8 cellular contexts compared by ENCODE assay signal in genomic region chr19:12733369-12733896, GRCh38. TPM values are rescaled to one million over a fixed set of nuclear protein-coding genes. Genes with fewer than 3 reads are reported as not detected.
DNase-seq lines count a peak whose midpoint lies in the region; ATAC-seq, FAIRE-seq and TF ChIP-seq lines count a peak whose summit lies in the region.

No MANE protein-coding gene starts in this region.

- H3K27ac ChIP-seq in AG04450 (ENCODE audit: low read depth, low read length), result no peak overlapping the region
- peak overlapping the region; percentile 89 to 98 (median 94) for H3K27ac ChIP-seq in Peyer's patch
- peak overlapping the region; percentile 99 for H3K27ac ChIP-seq in HepG2 (ENCODE audit: extremely low read length, insufficient read depth, low read length)

- TF ChIP-seq EP300 in HepG2 (IDR thresholded peaks at IDR 0.05; ENCODE audit: low read depth in 2 of 2, low read length in 2 of 2) (no peak), HepG2 (CRISPR knock-in tag; IDR thresholded peaks at IDR 0.05; ENCODE audit: borderline replicate concordance) (no peak)

- H4K20me1 ChIP-seq in HepG2 (ENCODE audit: insufficient read depth, low read length), result peaks cover 20% of the 10 kb centered on the region

- peak in 1 of 2 donors; percentile 8 for TF ChIP-seq POLR2A in Peyer's patch (IDR thresholded peaks at IDR 0.05)
- no peak for TF ChIP-seq POLR2A in HepG2 (IDR thresholded peaks at IDR 0.05; ENCODE audit: insufficient read depth in 1 of 2, low read depth in 2 of 2, low read length in 2 of 2)

- peak overlapping the region; percentile 92 for H3K4me3 Mint-ChIP-seq in stimulated activated memory B cell treated with anti-CD40 and anti-IgM and Interleukin-4, amounts not matched to agents 10 μg/mL and 1 μg/mL and 100 μg/mL, for 72 hours

- H3K36me3 ChIP-seq in Peyer's patch (peaks cover 0 to 31% (median 0%) of the 10 kb centered on the region in 3 donors), HepG2 (replicated peaks in 1 of 2; ENCODE audit: control insufficient read depth in 1 of 2, insufficient read depth in 2 of 2, low read length in 2 of 2) (peaks cover 20 to 31% of the 10 kb centered on the region in 2 experiments)

- H3K79me2 ChIP-seq in HepG2 (ENCODE audit: insufficient read depth, low read length), result peaks cover 45% of the 10 kb centered on the region

- peak overlapping the region; percentile 98 for H3K9ac ChIP-seq in HepG2 (ENCODE audit: insufficient read depth, low read depth, low read length)

- CTCF ChIA-PET in AG04450 (lab: Charles Lee) (interaction anchor here (0.8 to 4.0 kb wide), 7 partner anchors 9 to 114 kb away, joined by 3 to 22 read pairs (median 5); partner anchors contain the start of gene TNPO2), HepG2 (lab: Yijun Ruan, JAX; ENCODE audit: low intra/inter-chr PET ratio, low total read pairs) (no interaction called here)

- no peak for ATAC-seq in HepG2
- ATAC-seq in stimulated activated memory B cell treated with anti-CD40 and anti-IgM and Interleukin-4, amounts not matched to agents 10 μg/mL and 1 μg/mL and 100 μg/mL, for 72 hours, result no peak
- no peak for ATAC-seq in GM21786 (IDR thresholded peaks at IDR 0.05; ENCODE audit: unreplicated experiment)

- peaks cover 0 to 45% (median 29%) of the 10 kb centered on the region in 4 donors for H3K4me1 ChIP-seq in Peyer's patch
- H3K4me1 ChIP-seq in HepG2 (ENCODE audit: insufficient read depth, low read length), result peaks cover 45% of the 10 kb centered on the region

- peaks cover 35% of the 10 kb centered on the region for H3K36me3 Mint-ChIP-seq in stimulated activated memory B cell treated with anti-CD40 and anti-IgM and Interleukin-4, amounts not matched to agents 10 μg/mL and 1 μg/mL and 100 μg/mL, for 72 hours

- H3K27me3 ChIP-seq in AG04450 (ENCODE audit: control insufficient read depth, insufficient read depth, low read length), result no peaks in the 10 kb centered on the region
- no peaks in the 10 kb centered on the region for H3K27me3 ChIP-seq in Peyer's patch
- no peaks in the 10 kb centered on the region; a peak in 1 of 5 replicates for H3K27me3 ChIP-seq in HepG2 (ENCODE audit: control insufficient read depth in 1 of 2, insufficient read depth in 2 of 2, low read length in 2 of 2)

- no peaks in the 10 kb centered on the region for H3K9me3 Mint-ChIP-seq in stimulated activated memory B cell treated with anti-CD40 and anti-IgM and Interleukin-4, amounts not matched to agents 10 μg/mL and 1 μg/mL and 100 μg/mL, for 72 hours

- H3K27me3 Mint-ChIP-seq in stimulated activated memory B cell treated with anti-CD40 and anti-IgM and Interleukin-4, amounts not matched to agents 10 μg/mL and 1 μg/mL and 100 μg/mL, for 72 hours, result no peaks in the 10 kb centered on the region

- intact Hi-C loops in HepG2 (cut with micrococcal nuclease; ENCODE audit: unreplicated experiment), result no loop called here

- peak overlapping the region; percentile 94 for H3K4me2 ChIP-seq in HepG2 (ENCODE audit: low read depth, low read length)

- peak overlapping the region; percentile 89 for H3K4me3 ChIP-seq in AG04450 (ENCODE audit: low read depth, low read length)
- peak overlapping the region; percentile 65 to 97 (median 90) for H3K4me3 ChIP-seq in Peyer's patch
- peak overlapping the region; percentile 85 to 97 (median 86) for H3K4me3 ChIP-seq in HepG2 (replicated peaks in 1 of 3; ENCODE audit: insufficient read depth in 1 of 3, low read depth in 2 of 3, low read length in 3 of 3)

- H3K9me3 ChIP-seq in AG04450 (ENCODE audit: control insufficient read depth, insufficient read depth, low read length), result peaks cover 3% of the 10 kb centered on the region; the same call in 1 of the 2 replicates
- H3K9me3 ChIP-seq in Peyer's patch, result no peaks in the 10 kb centered on the region
- no peaks in the 10 kb centered on the region for H3K9me3 ChIP-seq in HepG2 (ENCODE audit: low read length)

- TSS peak; percentile 58 for BruUV-seq in HepG2 (replicated peaks; lab: Mats Ljungman, UMichigan)

- peak; percentile 49 for TF ChIP-seq CTCF in AG04450 (IDR thresholded peaks at IDR 0.05; ENCODE audit: low read depth, low read length)
- TF ChIP-seq CTCF in GM13976 (IDR thresholded peaks at IDR 0.05; ENCODE audit: borderline replicate concordance, control extremely low read depth, extremely low read depth, insufficient read depth, missing control alignments), result peak; percentile 46
- TF ChIP-seq CTCF in Peyer's patch (IDR thresholded peaks at IDR 0.05), result peak in 1 of 6 experiments; percentile 22
- TF ChIP-seq CTCF in HepG2 (CRISPR knock-in tag; IDR thresholded peaks at IDR 0.05), result peak; percentile 52

- H3K27ac Mint-ChIP-seq in stimulated activated memory B cell treated with anti-CD40 and anti-IgM and Interleukin-4, amounts not matched to agents 10 μg/mL and 1 μg/mL and 100 μg/mL, for 72 hours, result peak overlapping the region; percentile 99

- in situ Hi-C loops in GM13976 (cut with MboI; ENCODE audit: low sequenced_read_pairs, unreplicated experiment), result no loop called here
- in situ Hi-C loops in HepG2 (cut with HindIII; ENCODE audit: extremely low pct_ligation_motif_present, low pct_unique_long_range_greater_than_20kb), result no loop called here

- no peak for TF ChIP-seq RAD21 in HepG2 (CRISPR knock-in tag; IDR thresholded peaks at IDR 0.05)

- FAIRE-seq in HepG2 (lab: Jason Lieb, UNC), result peak; percentile 71
- no peak for FAIRE-seq in HTR-8/SVneo (lab: Jason Lieb, UNC)

- DNase-seq in AG04450 (ENCODE audit: low read depth, low spot score) (no peak), GM13976 (ENCODE audit: low spot score) (peak; percentile 69), Peyer's patch (peak in 1 of 3 donors; percentile 41), astrocyte of the hippocampus (ENCODE audit: low read depth, low spot score) (peak; percentile 51), HepG2 (ENCODE audit: low spot score) (peak; percentile 44), HTR-8/SVneo (ENCODE audit: insufficient read length, low spot score) (no peak)

- 0% methylated on average over 6 of the region's 6 CpGs for WGBS in HepG2 (ENCODE audit: low lambda C conversion rate)

- POLR2A ChIA-PET in AG04450 (lab: Yijun Ruan, JAX), result interaction anchor here (0.7 to 2.6 kb wide), 5 partner anchors 11 to 73 kb away, joined by 3 to 19 read pairs (median 4); partner anchors contain the start of genes FBXW9, JUNB, RNASEH2A and TNPO2
- POLR2A ChIA-PET in HepG2 (lab: Yijun Ruan, JAX), result interaction anchor here (0.6 to 3.4 kb wide), 9 partner anchors 10 to 67 kb away, joined by 3 to 51 read pairs (median 4); partner anchors contain the start of genes FBXW9, JUNB and TNPO2

- H2AFZ ChIP-seq in HepG2 (ENCODE audit: low read length), result no peak overlapping the region

- H3K4me1 Mint-ChIP-seq in stimulated activated memory B cell treated with anti-CD40 and anti-IgM and Interleukin-4, amounts not matched to agents 10 μg/mL and 1 μg/mL and 100 μg/mL, for 72 hours, result peaks cover 72% of the 10 kb centered on the region

RNA-seq across cellular contexts. Expression of gene TRIR, which starts 1.1 kb away (rescaled TPM):
- polyA plus RNA-seq in AG04450 (2011; rRNA removed) (147 and 161 TPM in 2 replicates), HepG2 (2011; rRNA removed) (160 and 166 TPM in 2 replicates)
- 42.2 and 48.6 TPM in 2 replicates for polyA minus RNA-seq in AG04450 (2011; rRNA and poly(A)+ RNA removed)
- total RNA-seq in Peyer's patch (100 to 1,000 TPM; 134 to 297 (median 185) TPM), HepG2 (2016; rRNA removed; fragmentation: Illumina TruSeq; extraction: Trizol) (159 and 179 TPM in 2 replicates)
- total RNA-seq in HepG2 (2016; cell fraction: cytosol; rRNA removed; fragmentation: Illumina TruSeq; extraction: Trizol; ENCODE audit: low read depth), result 156 and 157 TPM in 2 replicates
- total RNA-seq in HepG2 (2016; cell fraction: insoluble cytoplasmic fraction; rRNA removed; fragmentation: Illumina TruSeq; extraction: Trizol), result 154 and 178 TPM in 2 replicates
- total RNA-seq in HepG2 (2016; cell fraction: membrane; rRNA removed; fragmentation: Illumina TruSeq; extraction: Trizol), result 185 and 199 TPM in 2 replicates
- 62.7 and 73.8 TPM in 2 replicates for total RNA-seq in HepG2 (2016; cell fraction: nucleus; rRNA removed; fragmentation: Illumina TruSeq; extraction: Trizol)
- polyA plus RNA-seq in HepG2 (2011; cell fraction: cytosol; rRNA removed), result 192 and 223 TPM in 2 replicates
- 109 and 112 TPM in 2 replicates for polyA plus RNA-seq in HepG2 (2011; cell fraction: nucleus; rRNA removed)
- 136 and 148 TPM in 2 replicates for polyA plus RNA-seq in HepG2 (2012)
- polyA plus RNA-seq in HepG2 (2016; cell fraction: cytosol; fragmentation: Illumina TruSeq; extraction: Trizol; ENCODE audit: low read depth), result 176 and 190 TPM in 2 replicates
- 222 and 228 TPM in 2 replicates for polyA plus RNA-seq in HepG2 (2016; cell fraction: insoluble cytoplasmic fraction; fragmentation: Illumina TruSeq; extraction: Trizol; ENCODE audit: low read depth)
- 221 and 223 TPM in 2 replicates for polyA plus RNA-seq in HepG2 (2016; cell fraction: membrane; fragmentation: Illumina TruSeq; extraction: Trizol; ENCODE audit: low read depth)
- polyA plus RNA-seq in HepG2 (2016; cell fraction: nucleus; fragmentation: Illumina TruSeq; extraction: Trizol; ENCODE audit: insufficient read depth, low read depth), result 208 and 213 TPM in 2 replicates
- 41.5 and 65.9 TPM in 2 replicates for polyA minus RNA-seq in HepG2 (2011; rRNA and poly(A)+ RNA removed; ENCODE audit: low replicate concordance)
- polyA minus RNA-seq in HepG2 (2011; cell fraction: cytosol; rRNA and poly(A)+ RNA removed), result 36.6 and 38.7 TPM in 2 replicates
- 22.7 and 23.7 TPM in 2 replicates for polyA minus RNA-seq in HepG2 (2011; cell fraction: nucleus; rRNA and poly(A)+ RNA removed)

RNA-seq across cellular contexts. Expression of gene GET3, which starts 3.9 kb away (rescaled TPM):
- 114 and 129 TPM in 2 replicates for polyA plus RNA-seq in AG04450 (2011; rRNA removed)
- polyA minus RNA-seq in AG04450 (2011; rRNA and poly(A)+ RNA removed), result 59.1 and 81.4 TPM in 2 replicates
- 10 to 100 TPM; 23.1 to 31.9 (median 30.5) TPM for total RNA-seq in Peyer's patch
- total RNA-seq in HepG2 (2016; rRNA removed; fragmentation: Illumina TruSeq; extraction: Trizol), result 51.5 and 57.7 TPM in 2 replicates
- 38.1 and 40.8 TPM in 2 replicates for total RNA-seq in HepG2 (2016; cell fraction: cytosol; rRNA removed; fragmentation: Illumina TruSeq; extraction: Trizol; ENCODE audit: low read depth)
- 47.8 and 67.8 TPM in 2 replicates for total RNA-seq in HepG2 (2016; cell fraction: insoluble cytoplasmic fraction; rRNA removed; fragmentation: Illumina TruSeq; extraction: Trizol)
- 42.5 and 45.5 TPM in 2 replicates for total RNA-seq in HepG2 (2016; cell fraction: membrane; rRNA removed; fragmentation: Illumina TruSeq; extraction: Trizol)
- 20.5 and 30.0 TPM in 2 replicates for total RNA-seq in HepG2 (2016; cell fraction: nucleus; rRNA removed; fragmentation: Illumina TruSeq; extraction: Trizol)
- polyA plus RNA-seq in HepG2 (2011; rRNA removed), result 59.4 and 67.5 TPM in 2 replicates
- polyA plus RNA-seq in HepG2 (2011; cell fraction: cytosol; rRNA removed), result 53.8 and 70.0 TPM in 2 replicates
- 42.4 and 59.2 TPM in 2 replicates for polyA plus RNA-seq in HepG2 (2011; cell fraction: nucleus; rRNA removed)
- polyA plus RNA-seq in HepG2 (2012), result 26.3 and 37.0 TPM in 2 replicates
- 38.9 and 39.2 TPM in 2 replicates for polyA plus RNA-seq in HepG2 (2016; cell fraction: cytosol; fragmentation: Illumina TruSeq; extraction: Trizol; ENCODE audit: low read depth)
- polyA plus RNA-seq in HepG2 (2016; cell fraction: insoluble cytoplasmic fraction; fragmentation: Illumina TruSeq; extraction: Trizol; ENCODE audit: low read depth), result 52.9 and 54.2 TPM in 2 replicates
- polyA plus RNA-seq in HepG2 (2016; cell fraction: membrane; fragmentation: Illumina TruSeq; extraction: Trizol; ENCODE audit: low read depth), result 39.6 and 39.8 TPM in 2 replicates
- 50.5 and 50.9 TPM in 2 replicates for polyA plus RNA-seq in HepG2 (2016; cell fraction: nucleus; fragmentation: Illumina TruSeq; extraction: Trizol; ENCODE audit: insufficient read depth, low read depth)
- polyA minus RNA-seq in HepG2 (2011; rRNA and poly(A)+ RNA removed; ENCODE audit: low replicate concordance), result 45.5 and 170 TPM in 2 replicates
- polyA minus RNA-seq in HepG2 (2011; cell fraction: cytosol; rRNA and poly(A)+ RNA removed), result 15.5 and 16.4 TPM in 2 replicates
- 11.2 and 13.4 TPM in 2 replicates for polyA minus RNA-seq in HepG2 (2011; cell fraction: nucleus; rRNA and poly(A)+ RNA removed)

RNA-seq across cellular contexts. Expression of gene TNPO2, which starts 9.7 kb away (rescaled TPM):
- polyA plus RNA-seq in AG04450 (2011; rRNA removed), result 47.3 and 58.8 TPM in 2 replicates
- polyA minus RNA-seq in AG04450 (2011; rRNA and poly(A)+ RNA removed), result 187 and 198 TPM in 2 replicates
- total RNA-seq in Peyer's patch, result 100 to 1,000 TPM in 3 of 4 donors, 10 to 100 TPM in 1; 39.1 to 131 (median 103) TPM
- 31.7 and 33.6 TPM in 2 replicates for total RNA-seq in HepG2 (2016; rRNA removed; fragmentation: Illumina TruSeq; extraction: Trizol)
- 8.0 and 12.5 TPM in 2 replicates for total RNA-seq in HepG2 (2016; cell fraction: cytosol; rRNA removed; fragmentation: Illumina TruSeq; extraction: Trizol; ENCODE audit: low read depth)
- total RNA-seq in HepG2 (2016; cell fraction: insoluble cytoplasmic fraction; rRNA removed; fragmentation: Illumina TruSeq; extraction: Trizol), result 25.3 and 38.9 TPM in 2 replicates
- total RNA-seq in HepG2 (2016; cell fraction: membrane; rRNA removed; fragmentation: Illumina TruSeq; extraction: Trizol), result 11.9 and 12.3 TPM in 2 replicates
- 61.9 and 64.9 TPM in 2 replicates for total RNA-seq in HepG2 (2016; cell fraction: nucleus; rRNA removed; fragmentation: Illumina TruSeq; extraction: Trizol)
- polyA plus RNA-seq in HepG2 (2011; rRNA removed), result 61.0 and 76.1 TPM in 2 replicates
- 38.5 and 42.9 TPM in 2 replicates for polyA plus RNA-seq in HepG2 (2011; cell fraction: cytosol; rRNA removed)
- polyA plus RNA-seq in HepG2 (2011; cell fraction: nucleus; rRNA removed), result 224 and 272 TPM in 2 replicates
- 28.4 and 35.1 TPM in 2 replicates for polyA plus RNA-seq in HepG2 (2012)
- 2.2 and 2.4 TPM in 2 replicates for polyA plus RNA-seq in HepG2 (2016; cell fraction: cytosol; fragmentation: Illumina TruSeq; extraction: Trizol; ENCODE audit: low read depth)
- 21.0 and 28.3 TPM in 2 replicates for polyA plus RNA-seq in HepG2 (2016; cell fraction: insoluble cytoplasmic fraction; fragmentation: Illumina TruSeq; extraction: Trizol; ENCODE audit: low read depth)
- 6.6 and 7.3 TPM in 2 replicates for polyA plus RNA-seq in HepG2 (2016; cell fraction: membrane; fragmentation: Illumina TruSeq; extraction: Trizol; ENCODE audit: low read depth)
- 143 and 147 TPM in 2 replicates for polyA plus RNA-seq in HepG2 (2016; cell fraction: nucleus; fragmentation: Illumina TruSeq; extraction: Trizol; ENCODE audit: insufficient read depth, low read depth)
- polyA minus RNA-seq in HepG2 (2011; rRNA and poly(A)+ RNA removed; ENCODE audit: low replicate concordance), result 198 and 267 TPM in 2 replicates
- 42.5 and 44.2 TPM in 2 replicates for polyA minus RNA-seq in HepG2 (2011; cell fraction: cytosol; rRNA and poly(A)+ RNA removed)
- 77.4 and 98.6 TPM in 2 replicates for polyA minus RNA-seq in HepG2 (2011; cell fraction: nucleus; rRNA and poly(A)+ RNA removed)

RNA-seq across cellular contexts. Expression of gene BEST2, which starts 18.2 kb away (rescaled TPM):
- polyA plus RNA-seq in AG04450 (2011; rRNA removed) (not detected in 2 replicates), HepG2 (2011; rRNA removed) (not detected in 2 replicates)
- not detected in 2 replicates for polyA minus RNA-seq in AG04450 (2011; rRNA and poly(A)+ RNA removed)
- total RNA-seq in Peyer's patch (10 to 100 TPM in 3 of 4 donors, not detected in 1; 20.5 to 82.0 (median 40.6) TPM), HepG2 (2016; rRNA removed; fragmentation: Illumina TruSeq; extraction: Trizol) (not detected in 2 replicates)
- total RNA-seq in HepG2 (2016; cell fraction: cytosol; rRNA removed; fragmentation: Illumina TruSeq; extraction: Trizol; ENCODE audit: low read depth), result 0.10 TPM in 1 of 2 replicates, not detected in the other
- total RNA-seq in HepG2 (2016; cell fraction: insoluble cytoplasmic fraction; rRNA removed; fragmentation: Illumina TruSeq; extraction: Trizol), result not detected in 2 replicates
- total RNA-seq in HepG2 (2016; cell fraction: membrane; rRNA removed; fragmentation: Illumina TruSeq; extraction: Trizol), result not detected in 2 replicates
- not detected in 2 replicates for total RNA-seq in HepG2 (2016; cell fraction: nucleus; rRNA removed; fragmentation: Illumina TruSeq; extraction: Trizol)
- polyA plus RNA-seq in HepG2 (2011; cell fraction: cytosol; rRNA removed), result not detected in 2 replicates
- 0.08 TPM in 1 of 2 replicates, not detected in the other for polyA plus RNA-seq in HepG2 (2011; cell fraction: nucleus; rRNA removed)
- not detected in 2 replicates for polyA plus RNA-seq in HepG2 (2012)
- polyA plus RNA-seq in HepG2 (2016; cell fraction: cytosol; fragmentation: Illumina TruSeq; extraction: Trizol; ENCODE audit: low read depth), result not detected in 2 replicates
- polyA plus RNA-seq in HepG2 (2016; cell fraction: insoluble cytoplasmic fraction; fragmentation: Illumina TruSeq; extraction: Trizol; ENCODE audit: low read depth), result not detected in 2 replicates
- not detected in 2 replicates for polyA plus RNA-seq in HepG2 (2016; cell fraction: membrane; fragmentation: Illumina TruSeq; extraction: Trizol; ENCODE audit: low read depth)
- polyA plus RNA-seq in HepG2 (2016; cell fraction: nucleus; fragmentation: Illumina TruSeq; extraction: Trizol; ENCODE audit: insufficient read depth, low read depth), result not detected in 2 replicates
- not detected in 2 replicates for polyA minus RNA-seq in HepG2 (2011; rRNA and poly(A)+ RNA removed; ENCODE audit: low replicate concordance)
- polyA minus RNA-seq in HepG2 (2011; cell fraction: cytosol; rRNA and poly(A)+ RNA removed), result not detected in 2 replicates
- polyA minus RNA-seq in HepG2 (2011; cell fraction: nucleus; rRNA and poly(A)+ RNA removed), result not detected in 2 replicates

RNA-seq across cellular contexts. Expression of gene FBXW9, which starts 37.0 kb away (rescaled TPM):
- polyA plus RNA-seq in AG04450 (2011; rRNA removed), result 4.8 and 7.2 TPM in 2 replicates
- 3.0 and 5.3 TPM in 2 replicates for polyA minus RNA-seq in AG04450 (2011; rRNA and poly(A)+ RNA removed)
- 1 to 10 TPM in 3 of 4 donors, not detected in 1; 6.3 to 9.9 (median 7.0) TPM for total RNA-seq in Peyer's patch
- 4.6 and 6.1 TPM in 2 replicates for total RNA-seq in HepG2 (2016; rRNA removed; fragmentation: Illumina TruSeq; extraction: Trizol)
- total RNA-seq in HepG2 (2016; cell fraction: cytosol; rRNA removed; fragmentation: Illumina TruSeq; extraction: Trizol; ENCODE audit: low read depth), result 1.2 and 2.0 TPM in 2 replicates
- total RNA-seq in HepG2 (2016; cell fraction: insoluble cytoplasmic fraction; rRNA removed; fragmentation: Illumina TruSeq; extraction: Trizol), result 3.8 and 6.5 TPM in 2 replicates
- 2.3 and 2.8 TPM in 2 replicates for total RNA-seq in HepG2 (2016; cell fraction: membrane; rRNA removed; fragmentation: Illumina TruSeq; extraction: Trizol)
- 5.5 and 5.9 TPM in 2 replicates for total RNA-seq in HepG2 (2016; cell fraction: nucleus; rRNA removed; fragmentation: Illumina TruSeq; extraction: Trizol)
- 5.7 and 7.0 TPM in 2 replicates for polyA plus RNA-seq in HepG2 (2011; rRNA removed)
- polyA plus RNA-seq in HepG2 (2011; cell fraction: cytosol; rRNA removed), result 6.0 and 11.9 TPM in 2 replicates
- polyA plus RNA-seq in HepG2 (2011; cell fraction: nucleus; rRNA removed), result 21.5 and 25.3 TPM in 2 replicates
- polyA plus RNA-seq in HepG2 (2012), result 3.3 TPM in 2 replicates
- polyA plus RNA-seq in HepG2 (2016; cell fraction: cytosol; fragmentation: Illumina TruSeq; extraction: Trizol; ENCODE audit: low read depth), result 1.7 and 1.9 TPM in 2 replicates
- polyA plus RNA-seq in HepG2 (2016; cell fraction: insoluble cytoplasmic fraction; fragmentation: Illumina TruSeq; extraction: Trizol; ENCODE audit: low read depth), result 4.4 and 5.7 TPM in 2 replicates
- polyA plus RNA-seq in HepG2 (2016; cell fraction: membrane; fragmentation: Illumina TruSeq; extraction: Trizol; ENCODE audit: low read depth), result 1.9 and 2.7 TPM in 2 replicates
- 12.6 and 13.0 TPM in 2 replicates for polyA plus RNA-seq in HepG2 (2016; cell fraction: nucleus; fragmentation: Illumina TruSeq; extraction: Trizol; ENCODE audit: insufficient read depth, low read depth)
- polyA minus RNA-seq in HepG2 (2011; rRNA and poly(A)+ RNA removed; ENCODE audit: low replicate concordance), result 10.4 and 13.8 TPM in 2 replicates
- 3.2 and 4.4 TPM in 2 replicates for polyA minus RNA-seq in HepG2 (2011; cell fraction: cytosol; rRNA and poly(A)+ RNA removed)
- polyA minus RNA-seq in HepG2 (2011; cell fraction: nucleus; rRNA and poly(A)+ RNA removed), result 2.7 and 4.4 TPM in 2 replicates

Comparison
In these comparisons a context has a peak if more than half of its experiments do, and no peak if none do; other contexts are left out.
1. DNase-seq: peak in GM13976 (single experiment), astrocyte of the hippocampus (single experiment) and HepG2 (single experiment); none in AG04450 (single experiment) and HTR-8/SVneo (single experiment).
2. Peak in every context shown above with its lines, with median percentiles within 50 percentile points of each other: H3K4me3 ChIP-seq.